8 cellular contexts compared by ENCODE assay signal in genomic region chr2:225008935-225009334, GRCh38.
DNase-seq lines count a peak whose midpoint lies in the region; ATAC-seq and TF ChIP-seq lines count a peak whose summit lies in the region.

No MANE protein-coding gene starts in this region.

- no peaks in the 10 kb centered on the region for H3K4me1 Mint-ChIP-seq in nephron

- H3K27me3 Mint-ChIP-seq in nephron (ENCODE audit: low read depth), result peaks cover 6% of the 10 kb centered on the region

- ATAC-seq in HG03064 (IDR thresholded peaks at IDR 0.05; ENCODE audit: low read depth, unreplicated experiment), result peak; percentile 17
- no peak for ATAC-seq in HG03135 (IDR thresholded peaks at IDR 0.05; ENCODE audit: unreplicated experiment)

- in situ Hi-C loops in astrocyte of the cerebellum (cut with HindIII; ENCODE audit: low sequenced_read_pairs), result no loop called here

- no peak overlapping the region for H3K4me3 ChIP-seq in astrocyte of the cerebellum (ENCODE audit: low read depth, low read length)

- DNase-seq in NCI-H2196 (lab: John Stamatoyannopoulos, UW; ENCODE audit: unreplicated experiment) (peak; percentile 19), NCI-H2196 treated with DMSO at 0.1 percent for 48 hours (lab: John Stamatoyannopoulos, UW; ENCODE audit: unreplicated experiment) (no peak), astrocyte of the cerebellum (ENCODE audit: low read depth) (no peak), NCI-H2107 treated with DMSO at 0.1 percent for 48 hours (lab: John Stamatoyannopoulos, UW; ENCODE audit: unreplicated experiment) (no peak)
- no peak for DNase-seq in stimulated activated CD4-positive, alpha-beta T cell treated with anti-CD3 and anti-CD28 coated beads, Interleukin-1b, Interleukin-23, amount 100 ng/mL, for 48 hours

- H3K36me3 Mint-ChIP-seq in nephron (ENCODE audit: low read depth), result no peaks in the 10 kb centered on the region

- peak overlapping the region in 1 of 3 experiments; percentile 39 for H3K27ac Mint-ChIP-seq in nephron

- no peaks in the 10 kb centered on the region for H3K9me3 Mint-ChIP-seq in nephron

- no peak overlapping the region for H3K4me3 Mint-ChIP-seq in nephron

- TF ChIP-seq CTCF in astrocyte of the cerebellum (IDR thresholded peaks at IDR 0.05; ENCODE audit: low read depth, low read length, missing control alignments) (peak; percentile 34), nephron (IDR thresholded peaks at IDR 0.05; ENCODE audit: unreplicated experiment in 3 of 3) (peak in 2 of 3 experiments; percentile 23 to 44)
